Comparison of ENCODE assay signal across 26 cellular contexts in genomic region chr1:3207217-3207848, GRCh38.
A peak's percentile ranks its signal among the peaks of the same experiment; 100 is the strongest.
DNase-seq lines count a peak whose midpoint lies in the region; ATAC-seq lines count a peak whose summit lies in the region.
"Had no signal": no experiment of that assay in that cellular context is flagged by ENCODE, and none has a peak within 500 bp of the region (broad histone marks: within the 10 kb centered on the region; RNA-seq: fewer than 3 reads in every experiment).

No MANE protein-coding gene starts in this region.

- H3K4me1 ChIP-seq in right cardiac atrium (ENCODE audit: control insufficient read depth, insufficient read depth, low read length) = no peaks in the 10 kb centered on the region
- H3K4me1 ChIP-seq: esophagus muscularis mucosa, foreskin keratinocyte, left lung had no signal

- H3K9me3 ChIP-seq in right cardiac atrium (ENCODE audit: control insufficient read depth, low read length) = no peaks in the 10 kb centered on the region
- H3K9me3 ChIP-seq: esophagus muscularis mucosa, left lung had no signal

- H3K27me3 ChIP-seq in right cardiac atrium (ENCODE audit: control insufficient read depth, insufficient read depth) = no peaks in the 10 kb centered on the region
- H3K27me3 ChIP-seq: foreskin keratinocyte had no signal

- 75% methylated on average over 26 of the region's 26 CpGs for WGBS in right cardiac atrium

- intact Hi-C loops in left ventricle myocardium superior (cut with micrococcal nuclease) (no loop called here), right cardiac atrium (cut with DNase I) (no loop called here)

- ATAC-seq in left ventricle myocardium superior (peak; percentile 48), right cardiac atrium (no peak), GM18870 (IDR thresholded peaks at IDR 0.05; ENCODE audit: unreplicated experiment) (no peak), HG03432 (IDR thresholded peaks at IDR 0.05; ENCODE audit: unreplicated experiment) (no peak), GM19023 (IDR thresholded peaks at IDR 0.05; ENCODE audit: unreplicated experiment) (no peak), HG03095 (IDR thresholded peaks at IDR 0.05; ENCODE audit: unreplicated experiment) (no peak)
- ATAC-seq: foreskin keratinocyte, left lung had no signal

- DNase-seq in left ventricle myocardium superior = no peak
- DNase-seq in right cardiac atrium = no peak
- DNase-seq in kidney tubule cell (ENCODE audit: low spot score) = peak; percentile 18
- peak; percentile 29 for DNase-seq in renal cortical epithelial cell (ENCODE audit: low read depth)
- DNase-seq: activated CD4-positive, alpha-beta memory T cell treated with anti-CD3 and anti-CD28 coated beads, Interleukin-2, amount 10 ng/mL, durations not matched to agents 7 days and 5 days; activated CD4-positive, CD25-positive, alpha-beta regulatory T cell treated with anti-CD3 and anti-CD28 coated beads, Interleukin-2, amount 50 U/mL, for 72 hours; activated CD8-positive, alpha-beta memory T cell treated with anti-CD3 and anti-CD28 coated beads, Interleukin-2, amount 50 U/mL, for 48 hours; caudate nucleus; CD8-positive, alpha-beta memory T cell; dermis blood vessel endothelial cell; DMS 273 treated with DMSO at 0.1 percent for 48 hours; foreskin keratinocyte; H9; left lung; naive B cell; NCI-H2029; NCI-H524 treated with DMSO at 0.1 percent for 48 hours; retina; stimulated activated CD4-positive, alpha-beta T cell treated with anti-CD3 and anti-CD28 coated beads, Interleukin-12 subunit alpha, Interleukin-12 subunit beta, amount 100 ng/mL, for 4 hours; stimulated activated naive CD4-positive, alpha-beta T cell treated with Interleukin-2 at 50 U/mL for 16 hours; T-helper 1 cell had no signal

- no peak overlapping the region for H3K4me3 ChIP-seq in right cardiac atrium (ENCODE audit: low read length)
- H3K4me3 ChIP-seq: esophagus muscularis mucosa, left lung had no signal

- no peak overlapping the region for H3K27ac ChIP-seq in right cardiac atrium (ENCODE audit: low read length)
- H3K27ac ChIP-seq: esophagus muscularis mucosa, foreskin keratinocyte, left lung had no signal

Comparison
In these comparisons a context has a peak if more than half of its experiments do, and no peak if none do; other contexts are left out.
1. DNase-seq: peak in kidney tubule cell (single experiment) and renal cortical epithelial cell (single experiment); none in left ventricle myocardium superior (single experiment) and right cardiac atrium (0 of 3).